ENCODE assay signal across 11 cellular contexts in genomic region chr4:125735107-125735506, GRCh38.
A peak's percentile ranks its signal among the peaks of the same experiment; 100 is the strongest.
DNase-seq lines count a peak whose midpoint lies in the region; ATAC-seq, FAIRE-seq and TF ChIP-seq lines count a peak whose summit lies in the region.
"Had no signal": no experiment of that assay in that cellular context is flagged by ENCODE, and none has a peak within 500 bp of the region (broad histone marks: within the 10 kb centered on the region; RNA-seq: fewer than 3 reads in every experiment).

No MANE protein-coding gene starts in this region.

- H3K4me1 ChIP-seq in lung (ENCODE audit: control insufficient read depth in 2 of 2, insufficient read depth in 2 of 2, low read length in 2 of 2) (peaks cover 0 to 3% of the 10 kb centered on the region in 2 donors), aorta (ENCODE audit: control insufficient read depth in 1 of 2, insufficient read depth in 2 of 2, low read length in 2 of 2) (no peaks in the 10 kb centered on the region)

- no peak overlapping the region for H3K27ac ChIP-seq in AG04450 (ENCODE audit: low read depth, low read length)
- H3K27ac ChIP-seq in lung (ENCODE audit: low read depth in 1 of 2, low read length in 1 of 2): no peak overlapping the region
- no peak overlapping the region for H3K27ac ChIP-seq in aorta (ENCODE audit: low read depth in 1 of 2, low read length in 2 of 2)
- H3K27ac ChIP-seq: HL-60 had no signal

- peak; percentile 50 for DNase-seq in AG04450 (ENCODE audit: low read depth, low spot score)
- DNase-seq in MG63: peak; percentile 72
- DNase-seq in lung (ENCODE audit: low spot score): peak; percentile 59
- DNase-seq in aorta: no peak
- DNase-seq in GM13977 (ENCODE audit: low spot score): no peak
- DNase-seq: activated T-cell treated with anti-CD3 and anti-CD28 coated beads for 4 hours; stimulated activated CD4-positive, alpha-beta T cell treated with anti-CD3 and anti-CD28 coated beads, Interleukin-4, amount 100 ng/mL, for 24 hours had no signal

- H3K36me3 ChIP-seq in MG63 (no peaks in the 10 kb centered on the region), lung (ENCODE audit: control insufficient read depth in 2 of 2, insufficient read depth in 2 of 2, low read length in 2 of 2) (no peaks in the 10 kb centered on the region), aorta (ENCODE audit: control insufficient read depth in 1 of 2, insufficient read depth in 2 of 2, low read length in 1 of 2) (no peaks in the 10 kb centered on the region)

- ATAC-seq in lung (ENCODE audit: insufficient read depth, low FRiP score) (peak; percentile 87), aorta (ENCODE audit: low FRiP score) (no peak), GM19351 (IDR thresholded peaks at IDR 0.05; ENCODE audit: unreplicated experiment) (no peak), HG03378 (IDR thresholded peaks at IDR 0.05; ENCODE audit: unreplicated experiment) (no peak)

- in situ Hi-C loops in GM13977 (cut with MboI; ENCODE audit: low pct_unique_long_range_greater_than_20kb, low sequenced_read_pairs, unreplicated experiment): no loop called here

- WGBS in lung, 2 donors: 63 to 80% methylated on average over 4 of the region's 4 CpGs
- 51 to 53% methylated on average over 4 of the region's 4 CpGs for WGBS in aorta, 2 donors

- TF ChIP-seq CTCF in AG04450 (IDR thresholded peaks at IDR 0.05; ENCODE audit: low read depth, low read length): no peak
- TF ChIP-seq CTCF in lung (IDR thresholded peaks at IDR 0.05; ENCODE audit: control extremely low read depth, extremely low read depth): no peak
- TF ChIP-seq CTCF in GM13977 (IDR thresholded peaks at IDR 0.05; ENCODE audit: extremely low read depth, insufficient read depth, missing control alignments): no peak

- intact Hi-C loops in aorta (cut with DNase I): no loop called here

- H3K4me3 ChIP-seq in AG04450 (ENCODE audit: low read depth, low read length) (no peak overlapping the region), MG63 (no peak overlapping the region), lung (no peak overlapping the region), aorta (ENCODE audit: low read length in 2 of 2) (no peak overlapping the region)

- POLR2A ChIA-PET in AG04450 (lab: Yijun Ruan, JAX): interaction anchor here (1.1 kb wide), 1 partner anchor 420 kb away, joined by 3 read pairs; the partner anchor contains the start of gene FAT4

- peak; percentile 23 for FAIRE-seq in endometrium (lab: Jason Lieb, UNC)

- H3K9me3 ChIP-seq in AG04450 (ENCODE audit: control insufficient read depth, insufficient read depth, low read length) (no peaks in the 10 kb centered on the region), MG63 (no peaks in the 10 kb centered on the region), lung (ENCODE audit: control insufficient read depth in 2 of 2, insufficient read depth in 1 of 2, low read length in 1 of 2) (no peaks in the 10 kb centered on the region), aorta (ENCODE audit: control insufficient read depth, low read length) (no peaks in the 10 kb centered on the region)

- CTCF ChIA-PET in AG04450 (lab: Charles Lee): interaction anchor here (1.4 kb wide), 1 partner anchor 421 kb away, joined by 6 read pairs; no protein-coding TSS in a partner anchor

- H3K27me3 ChIP-seq in AG04450 (ENCODE audit: control insufficient read depth, insufficient read depth, low read length) (no peaks in the 10 kb centered on the region), MG63 (no peaks in the 10 kb centered on the region), lung (ENCODE audit: control insufficient read depth, insufficient read depth) (no peaks in the 10 kb centered on the region), aorta (ENCODE audit: control insufficient read depth in 1 of 2, insufficient read depth in 2 of 2, low read length in 1 of 2) (no peaks in the 10 kb centered on the region)

Comparison
In these comparisons a context has a peak if more than half of its experiments do, and no peak if none do; other contexts are left out.
1. DNase-seq: peak in AG04450 (single experiment), MG63 (single experiment) and lung (single experiment); none in aorta (0 of 2) and GM13977 (single experiment).